12 cellular contexts compared by ENCODE assay signal in the genomic region with DNA sequence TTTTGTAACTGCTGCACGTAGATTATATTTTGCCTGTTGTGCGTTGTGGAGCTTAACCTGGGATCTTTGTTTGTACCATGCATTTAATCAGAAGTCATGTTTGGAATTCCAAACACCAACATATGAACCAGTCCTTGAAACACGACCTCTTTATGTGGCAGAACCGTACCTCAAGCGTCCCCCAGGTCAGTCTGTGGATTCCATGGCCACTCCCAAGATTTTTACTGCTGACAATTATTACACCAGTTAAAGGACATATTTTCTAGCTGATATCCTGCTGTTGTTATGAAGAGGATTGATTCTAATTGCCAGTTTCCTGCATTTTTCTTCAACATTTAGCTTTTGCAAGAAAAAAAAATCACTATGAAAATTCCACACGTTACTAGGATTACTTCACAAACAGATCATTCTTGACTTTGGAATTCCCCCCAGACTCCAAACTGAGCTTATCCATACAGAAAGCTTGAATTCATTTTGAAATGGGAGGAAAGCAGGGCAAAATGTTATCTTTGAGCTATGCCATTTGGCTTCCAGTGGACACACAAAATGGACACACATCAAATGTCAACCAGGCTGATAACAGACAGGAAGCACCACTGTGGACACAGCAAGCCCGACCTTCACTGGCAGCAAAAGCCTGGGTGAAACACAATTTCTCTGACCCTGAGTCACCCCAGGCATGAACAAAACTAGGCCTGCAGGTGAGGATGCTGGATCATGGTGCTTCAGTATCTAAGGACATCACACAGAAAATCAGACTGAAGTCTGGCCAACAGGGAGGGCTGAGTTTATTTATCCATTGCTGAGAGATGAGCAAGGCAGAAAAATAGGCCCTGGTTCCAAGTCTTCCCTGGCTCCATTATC.
DNase-seq lines count a peak whose midpoint lies in the region; ATAC-seq, FAIRE-seq and TF ChIP-seq lines count a peak whose summit lies in the region.
"Had no signal": no experiment of that assay in that cellular context is flagged by ENCODE, and none has a peak within 500 bp of the region (broad histone marks: within the 10 kb centered on the region; RNA-seq: fewer than 3 reads in every experiment).

No MANE protein-coding gene starts in this region.

- WGBS in pancreas, 2 donors: 26% methylated on average over 7 of the region's 7 CpGs

- no peak overlapping the region for H3K4me3 Mint-ChIP-seq in CD4-positive, alpha-beta T cell
- H3K4me3 Mint-ChIP-seq: activated naive CD4-positive, alpha-beta T cell treated with anti-CD3 and anti-CD28 coated beads for 36 hours had no signal

- no peaks in the 10 kb centered on the region for H3K27me3 ChIP-seq in pancreas
- no peaks in the 10 kb centered on the region for H3K27me3 ChIP-seq in CD4-positive, alpha-beta T cell (ENCODE audit: control insufficient read depth, insufficient read depth, low read length)
- H3K27me3 ChIP-seq in vagina: no peaks in the 10 kb centered on the region

- H3K4me1 ChIP-seq in pancreas (peaks cover 3 to 21% (median 14%) of the 10 kb centered on the region in 3 donors), vagina (peaks cover 15% of the 10 kb centered on the region)

- H3K27me3 Mint-ChIP-seq in CD4-positive, alpha-beta T cell: no peaks in the 10 kb centered on the region

- H3K9me3 ChIP-seq in pancreas: no peaks in the 10 kb centered on the region
- H3K9me3 ChIP-seq in CD4-positive, alpha-beta T cell (ENCODE audit: control insufficient read depth, low read length): no peaks in the 10 kb centered on the region
- no peaks in the 10 kb centered on the region for H3K9me3 ChIP-seq in vagina

- no peak overlapping the region for H3K4me3 ChIP-seq in pancreas
- H3K4me3 ChIP-seq in vagina: no peak overlapping the region

- no peaks in the 10 kb centered on the region for H3K9me3 Mint-ChIP-seq in CD4-positive, alpha-beta T cell
- H3K9me3 Mint-ChIP-seq: activated naive CD4-positive, alpha-beta T cell treated with anti-CD3 and anti-CD28 coated beads for 36 hours had no signal

- ATAC-seq in left cardiac atrium (peak; percentile 39 to 79), pancreas (peak; percentile 46 to 69 (median 64))
- no peak for ATAC-seq in CD4-positive, alpha-beta T cell (ENCODE audit: poor library complexity)

- POLR2A ChIA-PET in CD4-positive, alpha-beta T cell (lab: Charles Lee): no interaction called here

- FAIRE-seq in pancreas (lab: Jason Lieb, UNC): no peak

- DNase-seq in Daoy (ENCODE audit: low read depth) (peak; percentile 53), SW480 (ENCODE audit: low spot score) (peak; percentile 32), left cardiac atrium (peak; percentile 34), pancreas (no peak), vagina (ENCODE audit: extremely low spot score in 2 of 2) (no peak), RPMI8226 (no peak), KG1 (lab: John Stamatoyannopoulos, UW) (no peak)
- no peak for DNase-seq in CD4-positive, alpha-beta T cell
- DNase-seq: activated CD4-positive, alpha-beta T cell treated with anti-CD3 and anti-CD28 coated beads, Interleukin-2, amount 50 U/mL, for 4 hours; activated naive CD4-positive, alpha-beta T cell treated with anti-CD3 and anti-CD28 coated beads for 36 hours; effector CD4-positive, alpha-beta T cell; NCI-H1048 had no signal

- no peaks in the 10 kb centered on the region for H3K36me3 ChIP-seq in pancreas
- H3K36me3 ChIP-seq in vagina: no peaks in the 10 kb centered on the region

- no peaks in the 10 kb centered on the region for H3K36me3 Mint-ChIP-seq in CD4-positive, alpha-beta T cell (ENCODE audit: low read depth)

- H3K27ac ChIP-seq in pancreas (peak overlapping the region in 2 of 4 donors; percentile 45 to 48), vagina (no peak overlapping the region)
- H3K27ac ChIP-seq in CD4-positive, alpha-beta T cell (ENCODE audit: low read depth, low read length): no peak overlapping the region

- H3K27ac Mint-ChIP-seq in CD4-positive, alpha-beta T cell: no peak overlapping the region
- H3K27ac Mint-ChIP-seq: activated naive CD4-positive, alpha-beta T cell treated with anti-CD3 and anti-CD28 coated beads for 36 hours had no signal

- TF ChIP-seq CTCF in pancreas (IDR thresholded peaks at IDR 0.05): no peak
- no peak for TF ChIP-seq CTCF in CD4-positive, alpha-beta T cell (IDR thresholded peaks at IDR 0.05)
- no peak for TF ChIP-seq CTCF in vagina (IDR thresholded peaks at IDR 0.05)

- CTCF ChIA-PET in CD4-positive, alpha-beta T cell (lab: Charles Lee): no interaction called here

- no peaks in the 10 kb centered on the region for H3K4me1 Mint-ChIP-seq in CD4-positive, alpha-beta T cell (ENCODE audit: low read depth)

- no peak for TF ChIP-seq POLR2A in vagina (IDR thresholded peaks at IDR 0.05)

- intact Hi-C loops in left cardiac atrium (cut with DNase I) (no loop called here), pancreas (cut with DNase I) (loop anchor here in 1 of 3 donors (10.0 kb wide), 1 partner anchor 542 kb away; a partner anchor contains a TSS), vagina (cut with DNase I) (no loop called here)
- intact Hi-C loops in CD4-positive, alpha-beta T cell (cut with DNase I, micrococcal nuclease): no loop called here

Comparison
In these comparisons a context has a peak if more than half of its experiments do, and no peak if none do; other contexts are left out.
1. DNase-seq: peak in Daoy (single experiment), SW480 (single experiment) and left cardiac atrium (single experiment); none in pancreas (0 of 6), CD4-positive, alpha-beta T cell (0 of 10), vagina (0 of 2), RPMI8226 (single experiment) and KG1 (single experiment).